In the genomic region with DNA sequence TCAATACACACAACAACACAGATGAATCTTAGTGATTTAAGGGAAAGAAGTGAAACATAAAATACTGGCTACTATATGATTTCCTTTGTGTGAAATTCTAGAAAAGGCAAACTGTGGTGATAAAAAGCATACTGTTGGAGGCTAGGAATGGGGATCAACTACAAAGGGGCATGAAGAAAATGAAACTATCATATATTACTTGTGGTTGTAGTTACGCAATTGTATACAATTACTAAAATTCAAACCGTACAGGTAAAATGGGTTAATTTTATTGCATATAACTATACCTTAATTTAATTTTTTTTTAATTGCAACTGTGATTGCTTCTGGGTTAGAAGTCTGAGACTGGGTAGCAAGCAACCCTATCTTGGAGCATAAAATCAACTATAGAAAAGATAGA, we compare ENCODE assay signal across 2 cellular contexts.
TF ChIP-seq lines count a peak whose summit lies in the region.

No MANE protein-coding gene starts in this region.

TF ChIP-seq in HepG2, 621 proteins besides CTCF, POLR2A, EP300 and RAD21:
- TF ChIP-seq, protein P1, sequence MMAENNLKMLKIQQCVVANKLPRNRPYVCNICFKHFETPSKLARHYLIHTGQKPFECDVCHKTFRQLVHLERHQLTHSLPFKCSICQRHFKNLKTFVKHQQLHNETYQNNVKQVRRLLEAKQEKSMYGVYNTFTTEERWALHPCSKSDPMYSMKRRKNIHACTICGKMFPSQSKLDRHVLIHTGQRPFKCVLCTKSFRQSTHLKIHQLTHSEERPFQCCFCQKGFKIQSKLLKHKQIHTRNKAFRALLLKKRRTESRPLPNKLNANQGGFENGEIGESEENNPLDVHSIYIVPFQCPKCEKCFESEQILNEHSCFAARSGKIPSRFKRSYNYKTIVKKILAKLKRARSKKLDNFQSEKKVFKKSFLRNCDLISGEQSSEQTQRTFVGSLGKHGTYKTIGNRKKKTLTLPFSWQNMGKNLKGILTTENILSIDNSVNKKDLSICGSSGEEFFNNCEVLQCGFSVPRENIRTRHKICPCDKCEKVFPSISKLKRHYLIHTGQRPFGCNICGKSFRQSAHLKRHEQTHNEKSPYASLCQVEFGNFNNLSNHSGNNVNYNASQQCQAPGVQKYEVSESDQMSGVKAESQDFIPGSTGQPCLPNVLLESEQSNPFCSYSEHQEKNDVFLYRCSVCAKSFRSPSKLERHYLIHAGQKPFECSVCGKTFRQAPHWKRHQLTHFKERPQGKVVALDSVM (CRISPR knock-in tag; IDR thresholded peaks at IDR 0.05) = no peak
- peak; percentile 71 for TF ChIP-seq CEBPB (IDR thresholded peaks at IDR 0.05; ENCODE audit: borderline replicate concordance, low read depth, low read length)

TF ChIP-seq in IMR-90, 13 proteins besides CTCF, POLR2A, EP300 and RAD21:
- TF ChIP-seq, protein P2, sequence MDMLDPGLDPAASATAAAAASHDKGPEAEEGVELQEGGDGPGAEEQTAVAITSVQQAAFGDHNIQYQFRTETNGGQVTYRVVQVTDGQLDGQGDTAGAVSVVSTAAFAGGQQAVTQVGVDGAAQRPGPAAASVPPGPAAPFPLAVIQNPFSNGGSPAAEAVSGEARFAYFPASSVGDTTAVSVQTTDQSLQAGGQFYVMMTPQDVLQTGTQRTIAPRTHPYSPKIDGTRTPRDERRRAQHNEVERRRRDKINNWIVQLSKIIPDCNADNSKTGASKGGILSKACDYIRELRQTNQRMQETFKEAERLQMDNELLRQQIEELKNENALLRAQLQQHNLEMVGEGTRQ (IDR thresholded peaks at IDR 0.05; ENCODE audit: low read depth, low read length) = no peak
- peak; percentile 70; the same call in 1 of the 2 replicates for TF ChIP-seq CEBPB (IDR thresholded peaks at IDR 0.05; ENCODE audit: low read depth, low read length)
